Comparison of ENCODE assay signal across 8 cellular contexts in genomic region chr6:166383817-166384363, GRCh38. TPM values are rescaled to one million over a fixed set of nuclear protein-coding genes. Genes with fewer than 3 reads are reported as not detected.
DNase-seq lines count a peak whose midpoint lies in the region; ATAC-seq and TF ChIP-seq lines count a peak whose summit lies in the region.
"Not testable (repeated sequence)": the region's sequence is repeated elsewhere in the genome, so short reads cannot be mapped to it uniquely, and the experiment has no call there.

No MANE protein-coding gene starts in this region.

- peak overlapping the region; percentile 85 for H3K4me3 Mint-ChIP-seq in activated B cell treated with CpG ODN at 0.5 μM for 24 hours

- H3K4me1 ChIP-seq in BE2C; foreskin keratinocyte; muscle layer of colon (ENCODE audit: insufficient read depth, low read length): not testable (repeated sequence)
- peaks cover 25% of the 10 kb centered on the region for H3K4me1 ChIP-seq in Loucy (ENCODE audit: insufficient read depth, low read length, poor library complexity, severe bottlenecking)

- H3K9me3 Mint-ChIP-seq in activated B cell treated with CpG ODN at 0.5 μM for 24 hours: not testable (repeated sequence)

- H3K4me1 Mint-ChIP-seq in activated B cell treated with CpG ODN at 0.5 μM for 24 hours: peaks cover 15% of the 10 kb centered on the region

- not testable (repeated sequence) for H4K20me1 ChIP-seq in Loucy (ENCODE audit: insufficient read depth, low read length, poor library complexity, severe bottlenecking)

- TF ChIP-seq CTCF in BE2C (IDR thresholded peaks at IDR 0.05; ENCODE audit: low read depth, low read length) (0 out of 2 replicates have a peak, but pooled peaks have one; percentile 12), Loucy (conservative IDR thresholded peaks at IDR 0.05; ENCODE audit: low read length) (peak; percentile 30), foreskin keratinocyte (conservative IDR thresholded peaks at IDR 0.05) (peak; percentile 30)
- not testable (repeated sequence) for TF ChIP-seq CTCF in activated B cell treated with CpG ODN at 0.5 μM for 24 hours (IDR thresholded peaks at IDR 0.05); astrocyte of the spinal cord (IDR thresholded peaks at IDR 0.05; ENCODE audit: low read depth, low read length)

- POLR2A ChIA-PET in activated B cell treated with CpG ODN at 0.5 μM for 24 hours (lab: Charles Lee): interaction anchor here (1.6 kb wide), 1 partner anchor 41 kb away, joined by 7 read pairs; the partner anchor contains the start of gene SFT2D1

- H3K27me3 ChIP-seq in BE2C; Loucy (ENCODE audit: insufficient read depth, low read length, poor library complexity, severe bottlenecking); foreskin keratinocyte; muscle layer of colon (ENCODE audit: control insufficient read depth in 1 of 2, insufficient read depth in 2 of 2, low read length in 2 of 2): not testable (repeated sequence)

- peak; percentile 1 for ATAC-seq in GM21723 (IDR thresholded peaks at IDR 0.05; ENCODE audit: unreplicated experiment)
- ATAC-seq in activated B cell treated with CpG ODN at 0.5 μM for 24 hours (ENCODE audit: low read depth): not testable (repeated sequence)
- ATAC-seq in foreskin keratinocyte: peak; percentile 2

- H3K36me3 Mint-ChIP-seq in activated B cell treated with CpG ODN at 0.5 μM for 24 hours (ENCODE audit: low read depth): not testable (repeated sequence)

- not testable (repeated sequence) for H3K36me3 ChIP-seq in BE2C; Loucy (ENCODE audit: insufficient read depth, low read length); muscle layer of colon (ENCODE audit: insufficient read depth, low read length)

- H3K4me2 ChIP-seq in Loucy (ENCODE audit: low read depth, low read length, poor library complexity, severe bottlenecking): peak overlapping the region; percentile 81

- H3K27me3 Mint-ChIP-seq in activated B cell treated with CpG ODN at 0.5 μM for 24 hours: not testable (repeated sequence)

- H3K4me3 ChIP-seq in BE2C (ENCODE audit: low read depth, low read length) (peak overlapping the region; percentile 78), Loucy (ENCODE audit: low read length, poor library complexity, severe bottlenecking) (peak overlapping the region; percentile 91), astrocyte of the spinal cord (ENCODE audit: low read depth, low read length) (peak overlapping the region; percentile 66), muscle layer of colon (ENCODE audit: low read depth in 1 of 2, low read length in 2 of 2) (peak overlapping the region; percentile 72 to 83)

- H3K27ac ChIP-seq in foreskin keratinocyte (peak overlapping the region; percentile 55), muscle layer of colon (ENCODE audit: low read depth, low read length) (peak overlapping the region; percentile 83)

- intact Hi-C loops in activated B cell treated with CpG ODN at 0.5 μM for 24 hours (cut with micrococcal nuclease): loop anchor here (1.0 to 5.0 kb wide), 6 partner anchors 17 to 728 kb away; partner anchors contain the start of genes PRR18 and RPS6KA2

- H3F3A ChIP-seq in Loucy (ENCODE audit: low read depth): not testable (repeated sequence)

- DNase-seq in BE2C: peak; percentile 48
- DNase-seq in activated B cell treated with CpG ODN at 0.5 μM for 24 hours; astrocyte of the spinal cord (ENCODE audit: low read depth, low spot score); foreskin keratinocyte: not testable (repeated sequence)
- DNase-seq in stimulated activated CD4-positive, alpha-beta T cell treated with anti-CD3 and anti-CD28 coated beads, Interleukin-4, amount 100 ng/mL, for 24 hours: peak; percentile 29

- peaks cover 16% of the 10 kb centered on the region for H3K79me2 ChIP-seq in Loucy (ENCODE audit: insufficient read depth, low read length)

- not testable (repeated sequence) for H3K9me2 ChIP-seq in Loucy (replicated peaks; ENCODE audit: low read depth, low read length)

- peak overlapping the region; percentile 83 for H3K9ac ChIP-seq in Loucy (ENCODE audit: low read depth, low read length, poor library complexity, severe bottlenecking)
- peak overlapping the region; percentile 71 for H3K9ac ChIP-seq in muscle layer of colon (ENCODE audit: low read length)

- in situ Hi-C loops in astrocyte of the spinal cord (cut with HindIII; ENCODE audit: low sequenced_read_pairs): not testable (repeated sequence)

- CTCF ChIA-PET in activated B cell treated with CpG ODN at 0.5 μM for 24 hours (lab: Charles Lee): interaction anchor here (1.3 to 1.4 kb wide), 2 partner anchors 17 to 71 kb away, joined by 3 to 5 read pairs; no protein-coding TSS in a partner anchor

- H3K9me3 ChIP-seq in BE2C; Loucy (ENCODE audit: insufficient read depth, low read depth, low read length); muscle layer of colon (ENCODE audit: low read length): not testable (repeated sequence)

- peak overlapping the region; percentile 71 for H3K27ac Mint-ChIP-seq in activated B cell treated with CpG ODN at 0.5 μM for 24 hours

- H2AFZ ChIP-seq in Loucy (ENCODE audit: low read length): peak overlapping the region; percentile 79

RNA-seq across cellular contexts. Expression of gene MPC1, which starts 1.1 kb away (rescaled TPM):
- 137 TPM for polyA plus RNA-seq in BE2C (2012; ENCODE audit: insufficient read depth, insufficient read length, low read depth)
- total RNA-seq in activated B cell treated with CpG ODN at 0.5 μM for 24 hours (16.7 and 17.3 TPM in 2 replicates), foreskin keratinocyte (22.8 and 28.9 TPM in 2 replicates)
- polyA plus RNA-seq in foreskin keratinocyte: 30.1 and 40.3 TPM in 2 replicates

RNA-seq across cellular contexts. Expression of gene SFT2D1, which starts 41.5 kb away (rescaled TPM):
- polyA plus RNA-seq in BE2C (2012; ENCODE audit: insufficient read depth, insufficient read length, low read depth): 22.7 TPM
- 44.6 and 49.5 TPM in 2 replicates for total RNA-seq in activated B cell treated with CpG ODN at 0.5 μM for 24 hours
- total RNA-seq in foreskin keratinocyte: 48.2 and 48.7 TPM in 2 replicates
- polyA plus RNA-seq in foreskin keratinocyte: 64.5 and 70.3 TPM in 2 replicates
